In the genomic region with DNA sequence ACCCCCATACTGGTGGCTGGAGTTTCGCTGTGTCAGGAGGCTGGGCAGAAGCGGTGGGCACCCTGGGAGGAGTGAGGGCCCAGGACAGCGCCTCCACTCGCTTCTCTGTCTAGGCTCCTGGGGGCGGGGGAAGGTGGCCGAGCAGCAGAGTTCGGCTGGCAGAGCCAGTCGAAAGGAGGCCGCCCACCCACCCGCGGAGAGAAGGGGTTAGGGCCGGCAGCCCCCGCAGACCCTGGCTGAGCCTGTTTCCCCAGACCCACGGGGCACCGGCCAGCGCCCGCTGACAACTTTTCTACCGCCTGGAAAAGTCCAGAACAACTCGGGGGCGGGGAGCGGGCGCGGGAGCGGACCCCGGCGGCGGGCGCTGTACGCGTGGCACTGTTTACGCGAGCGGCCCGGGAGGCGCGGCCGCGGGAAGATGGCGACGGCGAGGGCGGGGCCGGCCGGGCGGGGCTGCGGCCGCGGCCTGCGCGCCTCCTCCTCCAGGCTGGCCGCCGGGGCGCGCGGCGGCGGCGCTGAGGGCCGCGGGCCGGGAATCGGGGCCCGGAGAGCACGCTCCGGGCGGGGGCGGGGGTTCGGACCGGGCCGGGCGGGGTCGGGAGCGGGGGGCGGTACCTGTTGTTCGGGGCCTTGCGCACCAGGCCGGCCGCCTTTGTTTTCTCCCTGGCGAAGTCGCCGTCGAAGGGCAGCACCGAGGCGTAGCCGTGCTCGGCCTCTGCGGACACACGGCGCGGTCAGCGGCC, we compare ENCODE assay signal across 8 cellular contexts. TPM values are rescaled to one million over a fixed set of nuclear protein-coding genes. Genes with fewer than 3 reads are reported as not detected.
DNase-seq lines count a peak whose midpoint lies in the region; ATAC-seq and TF ChIP-seq lines count a peak whose summit lies in the region.

No MANE protein-coding gene starts in this region.

- H3K9me3 ChIP-seq in CD4-positive, alpha-beta T cell (ENCODE audit: control insufficient read depth, low read length): no peaks in the 10 kb centered on the region
- no peaks in the 10 kb centered on the region for H3K9me3 ChIP-seq in vagina

- no peak for TF ChIP-seq CTCF in CD4-positive, alpha-beta T cell (IDR thresholded peaks at IDR 0.05)
- no peak for TF ChIP-seq CTCF in omental fat pad (IDR thresholded peaks at IDR 0.05)
- TF ChIP-seq CTCF in vagina (IDR thresholded peaks at IDR 0.05): no peak

- H3K27ac ChIP-seq in CD4-positive, alpha-beta T cell (ENCODE audit: low read depth, low read length): peak overlapping the region; percentile 38
- H3K27ac ChIP-seq in vagina: peak overlapping the region; percentile 91

- H3K4me1 Mint-ChIP-seq in CD4-positive, alpha-beta T cell (ENCODE audit: low read depth): no peaks in the 10 kb centered on the region

- peak; percentile 11 for ATAC-seq in CD4-positive, alpha-beta T cell (ENCODE audit: poor library complexity)
- peak; percentile 27 for ATAC-seq in GM21447 (IDR thresholded peaks at IDR 0.05; ENCODE audit: unreplicated experiment)
- no peak for ATAC-seq in omental fat pad (ENCODE audit: low FRiP score)
- ATAC-seq in GM18519 (IDR thresholded peaks at IDR 0.05; ENCODE audit: low FRiP score, unreplicated experiment): no peak

- H3K4me3 ChIP-seq in vagina: peak overlapping the region; percentile 83 to 93

- peak overlapping the region; percentile 95 for H3K27ac Mint-ChIP-seq in CD4-positive, alpha-beta T cell

- peaks cover 68% of the 10 kb centered on the region for H3K4me1 ChIP-seq in vagina

- H3K27me3 ChIP-seq in CD4-positive, alpha-beta T cell (ENCODE audit: control insufficient read depth, insufficient read depth, low read length): no peaks in the 10 kb centered on the region
- no peaks in the 10 kb centered on the region for H3K27me3 ChIP-seq in vagina

- TF ChIP-seq POLR2A in vagina (IDR thresholded peaks at IDR 0.05): no peak

- CTCF ChIA-PET in CD4-positive, alpha-beta T cell (lab: Charles Lee): interaction anchor here (1.2 to 2.4 kb wide), 3 partner anchors 20 to 158 kb away, joined by 4 to 17 read pairs (median 7); a partner anchor contains a TSS

- H3K36me3 ChIP-seq in vagina: no peaks in the 10 kb centered on the region

- POLR2A ChIA-PET in CD4-positive, alpha-beta T cell (lab: Charles Lee): interaction anchor here (0.8 to 3.8 kb wide), 14 partner anchors 10 to 275 kb away, joined by 3 to 84 read pairs (median 12); a partner anchor contains a TSS

- intact Hi-C loops in CD4-positive, alpha-beta T cell (cut with DNase I, micrococcal nuclease): loop anchor here in 1 of 2 experiments (1.0 to 10.0 kb wide), 4 partner anchors 19 to 674 kb away; a partner anchor contains a TSS
- intact Hi-C loops in vagina (cut with DNase I): loop anchor here (5.0 to 10.0 kb wide), 2 partner anchors 154 to 276 kb away; a partner anchor contains a TSS

- peak overlapping the region; percentile 69 for H3K4me3 Mint-ChIP-seq in CD4-positive, alpha-beta T cell

- H3K27me3 Mint-ChIP-seq in CD4-positive, alpha-beta T cell: no peaks in the 10 kb centered on the region

- no peaks in the 10 kb centered on the region for H3K9me3 Mint-ChIP-seq in CD4-positive, alpha-beta T cell

- H3K36me3 Mint-ChIP-seq in CD4-positive, alpha-beta T cell (ENCODE audit: low read depth): peaks cover 11% of the 10 kb centered on the region

- DNase-seq in CD4-positive, alpha-beta T cell: peak; percentile 30 to 64 (median 46)
- DNase-seq in NCI-H226 (peak; percentile 35), activated gamma-delta T cell treated with Interleukin-2 at 50 U/mL for 16 hours (peak; percentile 45), glomerular visceral epithelial cell (ENCODE audit: extremely low spot score) (peak; percentile 55), omental fat pad (ENCODE audit: low spot score) (peak; percentile 22), vagina (ENCODE audit: extremely low spot score in 2 of 2) (no peak)

RNA-seq across cellular contexts. Expression of a gene that starts 0.6 kb away (rescaled TPM):
- 100 to 1,000 TPM; 140 to 147 TPM for total RNA-seq in CD4-positive, alpha-beta T cell
- total RNA-seq in omental fat pad: 100 to 1,000 TPM in 1 of 4 donors, 10 to 100 TPM in 3; 33.7 to 118 (median 59.5) TPM
- total RNA-seq in vagina: 27.5 TPM

RNA-seq across cellular contexts. Expression of a gene that starts 19.4 kb away (rescaled TPM):
- 100 to 1,000 TPM; 143 to 148 TPM for total RNA-seq in CD4-positive, alpha-beta T cell
- 10 to 100 TPM in 3 of 4 donors, 1 to 10 TPM in 1; 9.5 to 27.6 (median 10.8) TPM for total RNA-seq in omental fat pad
- total RNA-seq in vagina: 9.6 TPM

RNA-seq across cellular contexts. Expression of a gene that starts 19.4 kb away (rescaled TPM):
- total RNA-seq in CD4-positive, alpha-beta T cell: 1 to 10 TPM; 2.1 to 2.3 TPM
- total RNA-seq in omental fat pad: 1 to 10 TPM; 4.7 to 7.3 (median 5.1) TPM
- total RNA-seq in vagina: 3.9 TPM

Comparison
In these comparisons a context has a peak if more than half of its experiments do, and no peak if none do; other contexts are left out.
1. ATAC-seq: peak in CD4-positive, alpha-beta T cell (single experiment) and GM21447 (single experiment); none in omental fat pad (single experiment) and GM18519 (single experiment).
2. DNase-seq: peak in CD4-positive, alpha-beta T cell (10 of 10), NCI-H226 (single experiment), activated gamma-delta T cell treated with Interleukin-2 at 50 U/mL for 16 hours (single experiment), glomerular visceral epithelial cell (single experiment) and omental fat pad (single experiment); none in vagina (0 of 2).
3. RNA of a gene that starts 19.4 kb away (total RNA-seq): 143 to 148 TPM in CD4-positive, alpha-beta T cell; 9.5 to 27.6 TPM in omental fat pad and 9.6 TPM in vagina (single experiment); every median in the first group is over 4 times any median in the second.